In genomic region chr6:169046483-169047192, GRCh38 we compare ENCODE assay signal across 20 cellular contexts.
DNase-seq lines count a peak whose midpoint lies in the region; ATAC-seq, FAIRE-seq and TF ChIP-seq lines count a peak whose summit lies in the region.
"Had no signal": no experiment of that assay in that cellular context is flagged by ENCODE, and none has a peak within 500 bp of the region (broad histone marks: within the 10 kb centered on the region; RNA-seq: fewer than 3 reads in every experiment).

No MANE protein-coding gene starts in this region.

- H3K36me3 ChIP-seq in mesenchymal stem cell (ENCODE audit: control insufficient read depth in 1 of 2, insufficient read depth in 2 of 2, low read depth in 1 of 2, low read length in 2 of 2) (no peaks in the 10 kb centered on the region), HAP-1 (replicated peaks) (no peaks in the 10 kb centered on the region)
- H3K36me3 ChIP-seq: upper lobe of left lung had no signal

- no peak overlapping the region for H3K14ac ChIP-seq in mesenchymal stem cell (ENCODE audit: low read length in 2 of 2)

- peaks cover 18 to 19% of the 10 kb centered on the region in 2 donors for H3K27me3 Mint-ChIP-seq in natural killer cell (ENCODE audit: low read depth in 2 of 2)

- no peaks in the 10 kb centered on the region for H3K27me3 ChIP-seq in mesenchymal stem cell (ENCODE audit: control insufficient read depth in 1 of 2, insufficient read depth in 1 of 2, low read length in 2 of 2)
- no peaks in the 10 kb centered on the region for H3K27me3 ChIP-seq in HAP-1 (ENCODE audit: low read depth)
- H3K27me3 ChIP-seq: upper lobe of left lung had no signal

- H3K27ac ChIP-seq in mesenchymal stem cell (ENCODE audit: low read length, poor library complexity, severe bottlenecking), result no peak overlapping the region
- H3K27ac ChIP-seq: upper lobe of left lung had no signal

- DNase-seq in AG08395 (ENCODE audit: low spot score) (peak; percentile 67), HTR-8/SVneo (ENCODE audit: insufficient read length, low spot score) (peak; percentile 19), astrocyte of the cerebellum (ENCODE audit: low read depth) (peak; percentile 18), mesenchymal stem cell (no peak), natural killer cell (no peak), HAP-1 (ENCODE audit: low spot score in 2 of 2) (no peak), NCI-H2171 treated with DMSO at 0.1 percent for 48 hours (lab: John Stamatoyannopoulos, UW) (no peak)
- DNase-seq: activated CD4-positive, alpha-beta T cell treated with anti-CD3 and anti-CD28 coated beads, Interleukin-2, amount 50 U/mL, for 48 hours; activated effector memory CD4-positive, alpha-beta T cell treated with anti-CD3 and anti-CD28 coated beads, Interleukin-2, amount 50 U/mL, for 16 hours; GOT3; NCI-H1048; NCI-H510A treated with DMSO at 0.1 percent for 48 hours; nucleus accumbens; stimulated activated CD4-positive, alpha-beta T cell treated with anti-CD3 and anti-CD28 coated beads, Interleukin-15, amount 100 ng/mL, for 24 hours; T-helper 2 cell; upper lobe of left lung had no signal

- peak overlapping the region; percentile 4 for H3K9ac ChIP-seq in mesenchymal stem cell (ENCODE audit: low read length)

- no peak overlapping the region for H3K4ac ChIP-seq in mesenchymal stem cell (ENCODE audit: low read depth in 1 of 2, low read length in 2 of 2)

- no peaks in the 10 kb centered on the region for H3K79me1 ChIP-seq in mesenchymal stem cell (replicated peaks; ENCODE audit: low read length, poor library complexity, severe bottlenecking)

- H3K27ac Mint-ChIP-seq in natural killer cell, result no peak overlapping the region
- H3K27ac Mint-ChIP-seq: memory B cell had no signal

- H3K36me3 Mint-ChIP-seq in natural killer cell, result no peaks in the 10 kb centered on the region
- H3K36me3 Mint-ChIP-seq: memory B cell had no signal

- no peak overlapping the region for H2BK5ac ChIP-seq in mesenchymal stem cell (ENCODE audit: low read depth, low read length, poor library complexity, severe bottlenecking)

- no peak for FAIRE-seq in HTR-8/SVneo (lab: Jason Lieb, UNC)
- FAIRE-seq: GM12878, GM19239 had no signal

- H3K9me3 Mint-ChIP-seq in natural killer cell, result no peaks in the 10 kb centered on the region
- H3K9me3 Mint-ChIP-seq: memory B cell had no signal

- H2BK120ac ChIP-seq in mesenchymal stem cell (ENCODE audit: low read depth, low read length), result no peak overlapping the region

- H2BK15ac ChIP-seq in mesenchymal stem cell (ENCODE audit: low read depth, poor library complexity, severe bottlenecking), result no peak overlapping the region

- no peak overlapping the region for H2AFZ ChIP-seq in mesenchymal stem cell (ENCODE audit: low read depth, low read length)

- H3K4me3 ChIP-seq in astrocyte of the cerebellum (ENCODE audit: low read depth, low read length) (no peak overlapping the region), mesenchymal stem cell (ENCODE audit: insufficient read depth in 1 of 2, low read depth in 1 of 2, low read length in 2 of 2) (no peak overlapping the region), HAP-1 (no peak overlapping the region)
- H3K4me3 ChIP-seq: GM12878, upper lobe of left lung had no signal

- H3K18ac ChIP-seq in mesenchymal stem cell (ENCODE audit: low read depth in 1 of 2, low read length in 2 of 2), result no peak overlapping the region

- no peak overlapping the region for H3K4me3 Mint-ChIP-seq in natural killer cell
- H3K4me3 Mint-ChIP-seq: memory B cell had no signal

- intact Hi-C loops in natural killer cell (cut with micrococcal nuclease), result no loop called here

- TF ChIP-seq CTCF in astrocyte of the cerebellum (IDR thresholded peaks at IDR 0.05; ENCODE audit: low read depth, low read length, missing control alignments) (no peak), natural killer cell (IDR thresholded peaks at IDR 0.05) (no peak)

- H4K8ac ChIP-seq in mesenchymal stem cell (ENCODE audit: low read length), result no peak overlapping the region

- no peak overlapping the region for H3K4me2 ChIP-seq in mesenchymal stem cell (ENCODE audit: low read length, poor library complexity, severe bottlenecking)

- no peaks in the 10 kb centered on the region for H3K4me1 Mint-ChIP-seq in natural killer cell
- H3K4me1 Mint-ChIP-seq: memory B cell had no signal

- H2AK5ac ChIP-seq in mesenchymal stem cell (ENCODE audit: low read length, severe bottlenecking), result no peak overlapping the region

- ATAC-seq in natural killer cell (no peak), HG03097 (IDR thresholded peaks at IDR 0.05; ENCODE audit: low FRiP score, unreplicated experiment) (no peak)
- ATAC-seq: GM12878 had no signal

- in situ Hi-C loops in astrocyte of the cerebellum (cut with HindIII; ENCODE audit: low sequenced_read_pairs), result no loop called here
- in situ Hi-C loops in HAP-1 (cut with MboI; ENCODE audit: low sequenced_read_pairs), result no loop called here

- H3K4me1 ChIP-seq in mesenchymal stem cell (ENCODE audit: control insufficient read depth, insufficient read depth, low read depth, low read length) (peaks cover 1% of the 10 kb centered on the region), HAP-1 (no peaks in the 10 kb centered on the region)
- H3K4me1 ChIP-seq: upper lobe of left lung had no signal

- H3K9me3 ChIP-seq in mesenchymal stem cell (ENCODE audit: control insufficient read depth, low read length) (no peaks in the 10 kb centered on the region), HAP-1 (no peaks in the 10 kb centered on the region)
- H3K9me3 ChIP-seq: upper lobe of left lung had no signal

- H2BK12ac ChIP-seq in mesenchymal stem cell (ENCODE audit: low read length in 2 of 2), result no peak overlapping the region

- no peak overlapping the region for H3K23ac ChIP-seq in mesenchymal stem cell (ENCODE audit: low read length in 2 of 2)

- H4K91ac ChIP-seq in mesenchymal stem cell (ENCODE audit: low read length), result no peak overlapping the region

- WGBS in mesenchymal stem cell, result 59% methylated on average over 10 of the region's 10 CpGs

Comparison
In these comparisons a context has a peak if more than half of its experiments do, and no peak if none do; other contexts are left out.
1. DNase-seq: peak in AG08395 (single experiment), HTR-8/SVneo (single experiment) and astrocyte of the cerebellum (single experiment); none in mesenchymal stem cell (single experiment), natural killer cell (single experiment), HAP-1 (0 of 2) and NCI-H2171 treated with DMSO at 0.1 percent for 48 hours (single experiment).